Comparison of ENCODE assay signal across 10 cellular contexts in genomic region chr12:12432373-12432772, GRCh38.
DNase-seq lines count a peak whose midpoint lies in the region; ATAC-seq, FAIRE-seq and TF ChIP-seq lines count a peak whose summit lies in the region.
"Had no signal": no experiment of that assay in that cellular context is flagged by ENCODE, and none has a peak within 500 bp of the region (broad histone marks: within the 10 kb centered on the region; RNA-seq: fewer than 3 reads in every experiment).

No MANE protein-coding gene starts in this region.

- peaks cover 54% of the 10 kb centered on the region for H3K4me1 Mint-ChIP-seq in activated T-helper 17 cell treated with anti-CD3 and anti-CD28 coated beads, Interleukin-2, amount 50 U/mL, for 72 hours
- peaks cover 33% of the 10 kb centered on the region for H3K4me1 Mint-ChIP-seq in activated CD4-positive, alpha-beta T cell treated with anti-CD3 and anti-CD28 coated beads, Interleukin-2, amount 10 ng/mL, durations not matched to agents 7 days and 5 days

- FAIRE-seq in A204.1 (lab: Jason Lieb, UNC) (peak; percentile 11), RCC 7860 (lab: Jason Lieb, UNC) (no peak)
- FAIRE-seq: TTC549 had no signal

- H3K27me3 Mint-ChIP-seq in activated T-helper 17 cell treated with anti-CD3 and anti-CD28 coated beads, Interleukin-2, amount 50 U/mL, for 72 hours: no peaks in the 10 kb centered on the region
- no peaks in the 10 kb centered on the region for H3K27me3 Mint-ChIP-seq in activated CD4-positive, alpha-beta T cell treated with anti-CD3 and anti-CD28 coated beads, Interleukin-2, amount 10 ng/mL, durations not matched to agents 7 days and 5 days

- H3K27ac Mint-ChIP-seq in activated T-helper 17 cell treated with anti-CD3 and anti-CD28 coated beads, Interleukin-2, amount 50 U/mL, for 72 hours: peak overlapping the region; percentile 86
- H3K27ac Mint-ChIP-seq in activated CD4-positive, alpha-beta T cell treated with anti-CD3 and anti-CD28 coated beads, Interleukin-2, amount 10 ng/mL, durations not matched to agents 7 days and 5 days: no peak overlapping the region

- no peak for TF ChIP-seq CTCF in foreskin fibroblast (IDR thresholded peaks at IDR 0.05; ENCODE audit: low read depth, low read length)

- ATAC-seq in activated T-helper 17 cell treated with anti-CD3 and anti-CD28 coated beads, Interleukin-2, amount 50 U/mL, for 72 hours (replicated peaks): no peak
- ATAC-seq in GM18502 (IDR thresholded peaks at IDR 0.05; ENCODE audit: poor library complexity, unreplicated experiment): no peak

- H3K9me3 Mint-ChIP-seq in activated T-helper 17 cell treated with anti-CD3 and anti-CD28 coated beads, Interleukin-2, amount 50 U/mL, for 72 hours: peaks cover 6% of the 10 kb centered on the region
- H3K9me3 Mint-ChIP-seq in activated CD4-positive, alpha-beta T cell treated with anti-CD3 and anti-CD28 coated beads, Interleukin-2, amount 10 ng/mL, durations not matched to agents 7 days and 5 days: peaks cover 10% of the 10 kb centered on the region

- DNase-seq in GM04503 (ENCODE audit: low read depth) (peak; percentile 21), foreskin fibroblast (peak; percentile 68 to 86), RCC 7860 (ENCODE audit: low spot score) (no peak), NCI-H1930 (lab: John Stamatoyannopoulos, UW) (no peak)
- no peak for DNase-seq in activated CD4-positive, alpha-beta T cell treated with anti-CD3 and anti-CD28 coated beads, Interleukin-2, amount 10 ng/mL, durations not matched to agents 7 days and 5 days
- DNase-seq: adrenal gland had no signal

- no peak overlapping the region for H3K4me3 ChIP-seq in foreskin fibroblast (ENCODE audit: low read depth in 1 of 2, low read length in 2 of 2)
- H3K4me3 ChIP-seq: adrenal gland had no signal

- POLR2A ChIA-PET in activated CD4-positive, alpha-beta T cell treated with anti-CD3 and anti-CD28 coated beads, Interleukin-2, amount 10 ng/mL, durations not matched to agents 7 days and 5 days (lab: Charles Lee): no interaction called here

- H3K36me3 Mint-ChIP-seq in activated T-helper 17 cell treated with anti-CD3 and anti-CD28 coated beads, Interleukin-2, amount 50 U/mL, for 72 hours (ENCODE audit: low read depth): peaks cover 46% of the 10 kb centered on the region
- H3K36me3 Mint-ChIP-seq in activated CD4-positive, alpha-beta T cell treated with anti-CD3 and anti-CD28 coated beads, Interleukin-2, amount 10 ng/mL, durations not matched to agents 7 days and 5 days (ENCODE audit: low read depth): peaks cover 26% of the 10 kb centered on the region

- peak overlapping the region; percentile 75 for H3K4me3 Mint-ChIP-seq in activated T-helper 17 cell treated with anti-CD3 and anti-CD28 coated beads, Interleukin-2, amount 50 U/mL, for 72 hours
- H3K4me3 Mint-ChIP-seq in activated CD4-positive, alpha-beta T cell treated with anti-CD3 and anti-CD28 coated beads, Interleukin-2, amount 10 ng/mL, durations not matched to agents 7 days and 5 days: no peak overlapping the region

- CTCF ChIA-PET in activated CD4-positive, alpha-beta T cell treated with anti-CD3 and anti-CD28 coated beads, Interleukin-2, amount 10 ng/mL, durations not matched to agents 7 days and 5 days (lab: Charles Lee): interaction anchor here (1.3 kb wide), 1 partner anchor 66 kb away, joined by 3 read pairs; no protein-coding TSS in a partner anchor

Comparison
In these comparisons a context has a peak if more than half of its experiments do, and no peak if none do; other contexts are left out.
1. DNase-seq: peak in GM04503 (single experiment) and foreskin fibroblast (2 of 2); none in RCC 7860 (single experiment), NCI-H1930 (0 of 2) and activated CD4-positive, alpha-beta T cell treated with anti-CD3 and anti-CD28 coated beads, Interleukin-2, amount 10 ng/mL, durations not matched to agents 7 days and 5 days (single experiment).